9 cellular contexts compared by ENCODE assay signal in genomic region chr17:66310528-66311148, GRCh38. TPM values are rescaled to one million over a fixed set of nuclear protein-coding genes. Genes with fewer than 3 reads are reported as not detected.
A peak's percentile ranks its signal among the peaks of the same experiment; 100 is the strongest.
DNase-seq lines count a peak whose midpoint lies in the region; ATAC-seq and TF ChIP-seq lines count a peak whose summit lies in the region.
"Had no signal": no experiment of that assay in that cellular context is flagged by ENCODE, and none has a peak within 500 bp of the region (broad histone marks: within the 10 kb centered on the region; RNA-seq: fewer than 3 reads in every experiment).

No MANE protein-coding gene starts in this region.

- no peaks in the 10 kb centered on the region for H3K9me3 Mint-ChIP-seq in CD4-positive, CD25-positive, alpha-beta regulatory T cell
- H3K9me3 Mint-ChIP-seq in activated T-helper 17 cell treated with anti-CD3 and anti-CD28 coated beads, Interleukin-2, amount 50 U/mL, for 72 hours = no peaks in the 10 kb centered on the region

- H2AK5ac ChIP-seq in mesenchymal stem cell (ENCODE audit: low read length, severe bottlenecking) = no peak overlapping the region

- no peak overlapping the region for H3K27ac ChIP-seq in CD4-positive, CD25-positive, alpha-beta regulatory T cell (ENCODE audit: insufficient read depth, low read length, poor library complexity, severe bottlenecking)
- no peak overlapping the region for H3K27ac ChIP-seq in mesenchymal stem cell (ENCODE audit: low read length, poor library complexity, severe bottlenecking)

- no peak overlapping the region for H2AFZ ChIP-seq in mesenchymal stem cell (ENCODE audit: low read depth, low read length)

- H3K36me3 ChIP-seq in CD4-positive, CD25-positive, alpha-beta regulatory T cell (ENCODE audit: control insufficient read depth, insufficient read depth, low read length) = no peaks in the 10 kb centered on the region
- H3K36me3 ChIP-seq in mesenchymal stem cell (ENCODE audit: control insufficient read depth in 1 of 2, insufficient read depth in 2 of 2, low read depth in 1 of 2, low read length in 2 of 2) = peaks cover 8 to 46% of the 10 kb centered on the region in 2 experiments

- H3K27ac Mint-ChIP-seq in CD4-positive, CD25-positive, alpha-beta regulatory T cell = peak overlapping the region; percentile 60 to 87 (median 84)
- H3K27ac Mint-ChIP-seq in activated T-helper 17 cell treated with anti-CD3 and anti-CD28 coated beads, Interleukin-2, amount 50 U/mL, for 72 hours = peak overlapping the region; percentile 87

- peaks cover 12% of the 10 kb centered on the region for H3K79me1 ChIP-seq in mesenchymal stem cell (replicated peaks; ENCODE audit: low read length, poor library complexity, severe bottlenecking)

- no peaks in the 10 kb centered on the region for H3K27me3 Mint-ChIP-seq in CD4-positive, CD25-positive, alpha-beta regulatory T cell
- H3K27me3 Mint-ChIP-seq in activated T-helper 17 cell treated with anti-CD3 and anti-CD28 coated beads, Interleukin-2, amount 50 U/mL, for 72 hours = no peaks in the 10 kb centered on the region

- peak in 1 of 3 donors; percentile 43 for DNase-seq in CD4-positive, CD25-positive, alpha-beta regulatory T cell
- DNase-seq in mesenchymal stem cell (no peak), H4 (ENCODE audit: low spot score) (no peak)
- DNase-seq: NCI-H345, SHP77 treated with DMSO at 0.1 percent for 48 hours had no signal

- H3K36me3 Mint-ChIP-seq in CD4-positive, CD25-positive, alpha-beta regulatory T cell = peaks cover 35% of the 10 kb centered on the region
- H3K36me3 Mint-ChIP-seq in activated T-helper 17 cell treated with anti-CD3 and anti-CD28 coated beads, Interleukin-2, amount 50 U/mL, for 72 hours (ENCODE audit: low read depth) = peaks cover 65% of the 10 kb centered on the region

- peak overlapping the region; percentile 53 to 57 for H3K14ac ChIP-seq in mesenchymal stem cell (ENCODE audit: low read length in 2 of 2)

- peak overlapping the region in 1 of 2 experiments; percentile 71 for H2BK12ac ChIP-seq in mesenchymal stem cell (ENCODE audit: low read length in 2 of 2)

- H4K8ac ChIP-seq in mesenchymal stem cell (ENCODE audit: low read length) = peak overlapping the region; percentile 35

- H3K4me1 Mint-ChIP-seq in CD4-positive, CD25-positive, alpha-beta regulatory T cell = peaks cover 37 to 90% (median 79%) of the 10 kb centered on the region in 4 donors
- peaks cover 54% of the 10 kb centered on the region for H3K4me1 Mint-ChIP-seq in activated T-helper 17 cell treated with anti-CD3 and anti-CD28 coated beads, Interleukin-2, amount 50 U/mL, for 72 hours

- 78% methylated on average over 7 of the region's 7 CpGs for WGBS in mesenchymal stem cell

- no peak overlapping the region for H3K9ac ChIP-seq in mesenchymal stem cell (ENCODE audit: low read length)

- no peaks in the 10 kb centered on the region for H3K27me3 ChIP-seq in CD4-positive, CD25-positive, alpha-beta regulatory T cell (ENCODE audit: control insufficient read depth, insufficient read depth, low read length)
- H3K27me3 ChIP-seq in mesenchymal stem cell (ENCODE audit: control insufficient read depth in 1 of 2, insufficient read depth in 1 of 2, low read length in 2 of 2) = no peaks in the 10 kb centered on the region

- H3K23ac ChIP-seq in mesenchymal stem cell (ENCODE audit: low read length in 2 of 2) = peak overlapping the region in 1 of 2 experiments; percentile 98

- H3K4me1 ChIP-seq in CD4-positive, CD25-positive, alpha-beta regulatory T cell (ENCODE audit: control insufficient read depth, insufficient read depth, low read length, poor library complexity, severe bottlenecking) = peaks cover 20% of the 10 kb centered on the region
- peaks cover 6% of the 10 kb centered on the region for H3K4me1 ChIP-seq in mesenchymal stem cell (ENCODE audit: control insufficient read depth, insufficient read depth, low read depth, low read length)

- H3K4me2 ChIP-seq in mesenchymal stem cell (ENCODE audit: low read length, poor library complexity, severe bottlenecking) = no peak overlapping the region

- H3K4ac ChIP-seq in mesenchymal stem cell (ENCODE audit: low read depth in 1 of 2, low read length in 2 of 2) = no peak overlapping the region

- TF ChIP-seq CTCF in GM12874 (IDR thresholded peaks at IDR 0.05; ENCODE audit: insufficient read depth, low read depth, low read length) = peak; percentile 11; the same call in 1 of the 2 replicates

- no peak overlapping the region for H4K91ac ChIP-seq in mesenchymal stem cell (ENCODE audit: low read length)

- peak overlapping the region; percentile 16 for H3K4me3 ChIP-seq in CD4-positive, CD25-positive, alpha-beta regulatory T cell (ENCODE audit: low read depth, low read length)
- H3K4me3 ChIP-seq in mesenchymal stem cell (ENCODE audit: insufficient read depth in 1 of 2, low read depth in 1 of 2, low read length in 2 of 2) = no peak overlapping the region

- no peak overlapping the region for H2BK5ac ChIP-seq in mesenchymal stem cell (ENCODE audit: low read depth, low read length, poor library complexity, severe bottlenecking)

- peak overlapping the region; percentile 22 to 72 (median 28) for H3K4me3 Mint-ChIP-seq in CD4-positive, CD25-positive, alpha-beta regulatory T cell
- H3K4me3 Mint-ChIP-seq in activated T-helper 17 cell treated with anti-CD3 and anti-CD28 coated beads, Interleukin-2, amount 50 U/mL, for 72 hours = peak overlapping the region; percentile 98

- H2BK120ac ChIP-seq in mesenchymal stem cell (ENCODE audit: low read depth, low read length) = no peak overlapping the region

- peak overlapping the region in 1 of 2 experiments; percentile 48 for H3K18ac ChIP-seq in mesenchymal stem cell (ENCODE audit: low read depth in 1 of 2, low read length in 2 of 2)

- H3K9me3 ChIP-seq in CD4-positive, CD25-positive, alpha-beta regulatory T cell (ENCODE audit: control insufficient read depth in 2 of 2, low read length in 2 of 2) = no peaks in the 10 kb centered on the region
- no peaks in the 10 kb centered on the region for H3K9me3 ChIP-seq in mesenchymal stem cell (ENCODE audit: control insufficient read depth, low read length)

- peak in 1 of 2 donors; percentile 35 for ATAC-seq in CD4-positive, CD25-positive, alpha-beta regulatory T cell (ENCODE audit: low read depth in 2 of 2)
- ATAC-seq in activated T-helper 17 cell treated with anti-CD3 and anti-CD28 coated beads, Interleukin-2, amount 50 U/mL, for 72 hours (replicated peaks) = peak; percentile 52
- no peak for ATAC-seq in GM21360 (IDR thresholded peaks at IDR 0.05; ENCODE audit: unreplicated experiment)
- no peak for ATAC-seq in HG02852 (IDR thresholded peaks at IDR 0.05; ENCODE audit: unreplicated experiment)

- H2BK15ac ChIP-seq in mesenchymal stem cell (ENCODE audit: low read depth, poor library complexity, severe bottlenecking) = no peak overlapping the region

RNA-seq across cellular contexts. Expression of gene PRKCA, which starts 8.2 kb away (rescaled TPM):
- 84.0 TPM for total RNA-seq in CD4-positive, CD25-positive, alpha-beta regulatory T cell
- 1 to 10 TPM in 3 of 4 donors, under 1 TPM in 1; 0.60 to 2.3 (median 1.6) TPM for polyA plus RNA-seq in CD4-positive, CD25-positive, alpha-beta regulatory T cell
- total RNA-seq in activated T-helper 17 cell treated with anti-CD3 and anti-CD28 coated beads, Interleukin-2, amount 50 U/mL, for 72 hours = 10 to 100 TPM; 58.2 to 86.0 TPM
- polyA plus RNA-seq in mesenchymal stem cell (2013, experiment 1 of 2) = 21.2 TPM
- polyA plus RNA-seq in mesenchymal stem cell (2013, experiment 2 of 2) = 20.4 TPM
- total RNA-seq in H4 (2014; rRNA removed; shearing (Covaris generic)) = 10.1 and 12.7 TPM in 2 replicates
